ENCODE assay signal across 28 cellular contexts in the genomic region with DNA sequence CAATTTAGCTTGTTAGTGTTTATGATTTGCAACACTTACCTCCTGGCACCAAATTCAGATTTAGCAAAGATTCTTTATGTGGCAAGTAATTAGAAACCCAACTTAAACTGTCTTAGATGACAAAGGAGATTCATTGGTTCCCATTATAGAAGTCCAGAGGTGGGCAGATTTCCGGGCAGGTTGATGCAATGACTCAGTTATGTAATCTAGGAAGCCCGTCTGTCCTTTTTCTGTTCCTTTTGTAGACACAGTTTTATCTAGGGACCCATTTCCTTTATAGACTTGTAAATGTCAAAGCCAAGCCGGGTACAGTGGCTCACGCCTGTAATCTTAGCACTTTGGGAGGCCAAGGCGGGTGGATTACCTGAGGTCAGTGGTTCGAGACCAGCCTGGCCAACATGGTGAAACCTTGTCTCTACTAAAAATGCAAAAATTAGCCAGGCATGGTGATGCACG. TPM values are rescaled to one million over a fixed set of nuclear protein-coding genes. Genes with fewer than 3 reads are reported as not detected.
DNase-seq lines count a peak whose midpoint lies in the region; ATAC-seq and TF ChIP-seq lines count a peak whose summit lies in the region.
"Had no signal": no experiment of that assay in that cellular context is flagged by ENCODE, and none has a peak within 500 bp of the region (broad histone marks: within the 10 kb centered on the region; RNA-seq: fewer than 3 reads in every experiment).

No MANE protein-coding gene starts in this region.

- H3K36me3 ChIP-seq in mucosa of descending colon (ENCODE audit: low read depth), result no peaks in the 10 kb centered on the region
- H3K36me3 ChIP-seq: esophagus squamous epithelium, pancreas, SJCRH30, spleen, tibial nerve had no signal

- TF ChIP-seq CTCF in NB4 (IDR thresholded peaks at IDR 0.05; ENCODE audit: low read depth, low read length) (no peak), mucosa of descending colon (IDR thresholded peaks at IDR 0.05) (no peak)

- TF ChIP-seq POLR2A in NB4 (IDR thresholded peaks at IDR 0.05; ENCODE audit: extremely low read depth, insufficient read length), result no peak

- H3K4me3 ChIP-seq in NB4 (ENCODE audit: low read depth, low read length), result no peak overlapping the region
- H3K4me3 ChIP-seq in mucosa of descending colon, result no peak overlapping the region
- H3K4me3 ChIP-seq: esophagus squamous epithelium, GM23338, pancreas, SJCRH30, spleen, tibial nerve had no signal

- H3K9me3 ChIP-seq in mucosa of descending colon, result no peaks in the 10 kb centered on the region
- H3K9me3 ChIP-seq: esophagus squamous epithelium, pancreas, SJCRH30, spleen, tibial nerve had no signal

- DNase-seq in GF-D8 (lab: John Stamatoyannopoulos, UW) (peak; percentile 90), NB4 (ENCODE audit: low read depth) (peak; percentile 89), SKM-1 (lab: John Stamatoyannopoulos, UW; ENCODE audit: unreplicated experiment) (peak; percentile 70), mucosa of descending colon (no peak), GM19238 (ENCODE audit: insufficient read length, low spot score) (no peak), epidermal melanocyte (ENCODE audit: insufficient read length, low spot score) (no peak)
- DNase-seq: activated CD8-positive, alpha-beta T cell treated with anti-CD3 and anti-CD28 coated beads, Interleukin-2, amount 10 ng/mL, durations not matched to agents 7 days and 5 days; aorta; C1 segment of cervical spinal cord; caudate nucleus; EL; esophagus squamous epithelium; HFFc6; IMR-90; left cardiac atrium; mammary epithelial cell; NCI-H1436 treated with DMSO at 0.1 percent for 48 hours; NCI-H2107; NCI-H82; pancreas; retina; SJCRH30; spleen; T-cell had no signal

- intact Hi-C loops in mucosa of descending colon (cut with DNase I, micrococcal nuclease), result no loop called here

- H3K4me1 ChIP-seq in mucosa of descending colon (ENCODE audit: low read depth), result no peaks in the 10 kb centered on the region
- H3K4me1 ChIP-seq: pancreas, SJCRH30 had no signal

- peak; percentile 34 for ATAC-seq in mucosa of descending colon
- ATAC-seq in HG02588 (IDR thresholded peaks at IDR 0.05; ENCODE audit: unreplicated experiment), result no peak
- ATAC-seq: activated CD8-positive, alpha-beta T cell treated with anti-CD3 and anti-CD28 coated beads, Interleukin-2, amount 10 ng/mL, durations not matched to agents 7 days and 5 days; GM23338; left cardiac atrium; Panc1; pancreas; T-cell had no signal

RNA-seq across cellular contexts. Expression of gene ANKRD33B, which starts 20.3 kb away (rescaled TPM):
- 1 to 10 TPM in 2 of 3 donors, under 1 TPM in 1; 0.96 to 3.3 (median 1.7) TPM for total RNA-seq in mucosa of descending colon

Comparison
In these comparisons a context has a peak if more than half of its experiments do, and no peak if none do; other contexts are left out.
1. DNase-seq: peak in GF-D8 (single experiment), NB4 (single experiment) and SKM-1 (single experiment); none in mucosa of descending colon (0 of 3), GM19238 (single experiment) and epidermal melanocyte (single experiment).